In the genomic region with DNA sequence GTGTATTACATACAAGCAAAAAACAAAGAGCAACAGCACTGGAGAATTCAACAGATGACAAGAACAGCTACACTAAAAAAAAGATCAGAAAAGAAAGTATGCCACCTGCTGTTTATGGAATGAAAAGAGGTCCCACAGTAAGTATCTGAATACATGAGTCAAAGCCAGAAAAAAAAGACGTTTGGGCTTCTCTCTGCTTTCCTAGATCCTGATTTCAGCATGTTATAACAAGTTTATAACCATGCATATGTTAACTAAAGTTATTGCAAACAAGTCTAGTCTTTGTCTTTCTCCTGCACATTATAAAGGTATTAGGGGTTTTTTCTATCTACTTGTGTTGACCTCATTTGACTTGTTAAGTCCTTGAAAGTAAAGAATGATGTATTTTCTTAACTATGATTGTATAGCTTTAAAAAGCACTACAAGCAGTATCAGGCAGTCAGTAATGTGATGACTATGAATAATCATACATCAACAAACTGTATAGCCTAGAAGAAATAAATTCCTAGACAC, we compare ENCODE assay signal across 8 cellular contexts.
DNase-seq lines count a peak whose midpoint lies in the region; ATAC-seq, FAIRE-seq and TF ChIP-seq lines count a peak whose summit lies in the region.

No MANE protein-coding gene starts in this region.

- H3K27me3 ChIP-seq in breast epithelium (no peaks in the 10 kb centered on the region), right lobe of liver (no peaks in the 10 kb centered on the region)

- ATAC-seq in HG02870 (IDR thresholded peaks at IDR 0.05; ENCODE audit: unreplicated experiment) (peak; percentile 91), right lobe of liver (peak; percentile 81 to 90 (median 82))

- no peak overlapping the region for H3K4me3 ChIP-seq in breast epithelium
- H3K4me3 ChIP-seq in right lobe of liver = no peak overlapping the region

- WGBS in right lobe of liver (ENCODE audit: insufficient coverage, low coverage, low lambda C conversion rate, missing lambda C conversion rate) = 0% methylated on average over 1 of the region's 1 CpG

- no peaks in the 10 kb centered on the region for H3K4me1 ChIP-seq in breast epithelium
- H3K4me1 ChIP-seq in right lobe of liver = no peaks in the 10 kb centered on the region

- no peak overlapping the region for H3K27ac ChIP-seq in breast epithelium
- no peak overlapping the region for H3K27ac ChIP-seq in right lobe of liver

- H3K9me3 ChIP-seq in breast epithelium (no peaks in the 10 kb centered on the region), right lobe of liver (no peaks in the 10 kb centered on the region)

- no peak for TF ChIP-seq POLR2A in GM12891 (IDR thresholded peaks at IDR 0.05; ENCODE audit: low read depth, low read length)
- no peak for TF ChIP-seq POLR2A in breast epithelium (IDR thresholded peaks at IDR 0.05)
- TF ChIP-seq POLR2A in right lobe of liver (IDR thresholded peaks at IDR 0.05) = no peak

- DNase-seq in ACHN (peak; percentile 81), GM12891 (ENCODE audit: insufficient read length, low spot score) (no peak), NCI-H2227 (lab: John Stamatoyannopoulos, UW; ENCODE audit: unreplicated experiment) (peak; percentile 68), breast epithelium (ENCODE audit: low spot score in 2 of 2) (no peak), right lobe of liver (no peak), cortex of kidney (lab: John Stamatoyannopoulos, UW) (no peak)
- no peak for DNase-seq in effector CD4-positive, alpha-beta T cell

- TF ChIP-seq CTCF in breast epithelium (IDR thresholded peaks at IDR 0.05) (peak; percentile 17 to 42 (median 36)), right lobe of liver (IDR thresholded peaks at IDR 0.05) (peak; percentile 55 to 62 (median 60))

- H3K36me3 ChIP-seq in breast epithelium (no peaks in the 10 kb centered on the region), right lobe of liver (no peaks in the 10 kb centered on the region)

- in situ Hi-C loops in ACHN (cut with HindIII; ENCODE audit: low pct_ligation_motif_present, low pct_unique_long_range_greater_than_20kb, low sequenced_read_pairs) = no loop called here

- intact Hi-C loops in breast epithelium (cut with DNase I; ENCODE audit: low total_unique reads) = no loop called here
- intact Hi-C loops in right lobe of liver (cut with DNase I) = loop anchor here in 1 of 2 donors (10.0 kb wide), 1 partner anchor 193 kb away; no protein-coding TSS in a partner anchor

- no peak for FAIRE-seq in GM12891 (lab: Jason Lieb, UNC)

TF ChIP-seq in GM12891, 5 proteins besides CTCF, POLR2A, EP300 and RAD21:
- TF ChIP-seq PAX5 (IDR thresholded peaks at IDR 0.05; ENCODE audit: insufficient read depth, low read length, severe bottlenecking) = no peak
- 0 out of 2 replicates have a peak, but pooled peaks have one; percentile 6 for TF ChIP-seq SPI1 (IDR thresholded peaks at IDR 0.05; ENCODE audit: low read depth, low read length)
- no peak for TF ChIP-seq POLR2AphosphoS5 (IDR thresholded peaks at IDR 0.05; ENCODE audit: low read depth, low read length)
- TF ChIP-seq POU2F2 (IDR thresholded peaks at IDR 0.05; ENCODE audit: low read depth, low read length) = no peak

Comparison
In these comparisons a context has a peak if more than half of its experiments do, and no peak if none do; other contexts are left out.
1. DNase-seq: peak in ACHN (single experiment) and NCI-H2227 (single experiment); none in GM12891 (single experiment), breast epithelium (0 of 2), right lobe of liver (0 of 3), cortex of kidney (single experiment) and effector CD4-positive, alpha-beta T cell (single experiment).